ENCODE assay signal across 8 cellular contexts in genomic region chr11:10606536-10607208, GRCh38. TPM values are rescaled to one million over a fixed set of nuclear protein-coding genes. Genes with fewer than 3 reads are reported as not detected.
DNase-seq lines count a peak whose midpoint lies in the region; ATAC-seq and TF ChIP-seq lines count a peak whose summit lies in the region.

No MANE protein-coding gene starts in this region.

- H3K4me3 ChIP-seq in OCI-LY3 (ENCODE audit: low read length) (0 out of 2 replicates have a peak overlapping the region, but pooled peaks have one; percentile 3), suprapubic skin (no peak overlapping the region)

- no peaks in the 10 kb centered on the region for H3K9me3 Mint-ChIP-seq in activated CD8-positive, alpha-beta T cell treated with anti-CD3 and anti-CD28 coated beads for 36 hours
- H3K9me3 Mint-ChIP-seq in activated CD8-positive, alpha-beta T cell treated with anti-CD3 and anti-CD28 coated beads, Interleukin-2, amount 10 ng/mL, durations not matched to agents 7 days and 5 days (ENCODE audit: insufficient read depth) = no peaks in the 10 kb centered on the region

- H3K9me3 ChIP-seq in OCI-LY3 (ENCODE audit: insufficient read depth, low read length) = no peaks in the 10 kb centered on the region
- H3K9me3 ChIP-seq in suprapubic skin = no peaks in the 10 kb centered on the region

- peak overlapping the region; percentile 45 for H3K4me2 ChIP-seq in OCI-LY3 (ENCODE audit: low read length)

- no peak overlapping the region for H3K27ac Mint-ChIP-seq in activated CD8-positive, alpha-beta T cell treated with anti-CD3 and anti-CD28 coated beads for 36 hours
- H3K27ac Mint-ChIP-seq in activated CD8-positive, alpha-beta T cell treated with anti-CD3 and anti-CD28 coated beads, Interleukin-2, amount 10 ng/mL, durations not matched to agents 7 days and 5 days = no peak overlapping the region

- TF ChIP-seq CTCF in activated CD8-positive, alpha-beta T cell treated with anti-CD3 and anti-CD28 coated beads for 36 hours (IDR thresholded peaks at IDR 0.05) = no peak
- TF ChIP-seq CTCF in OCI-LY3 (IDR thresholded peaks at IDR 0.05; ENCODE audit: low read depth, low read length) = no peak
- TF ChIP-seq CTCF in suprapubic skin (IDR thresholded peaks at IDR 0.05) = no peak

- POLR2A ChIA-PET in activated CD8-positive, alpha-beta T cell treated with anti-CD3 and anti-CD28 coated beads for 36 hours (lab: Charles Lee) = no interaction called here
- POLR2A ChIA-PET in activated CD8-positive, alpha-beta T cell treated with anti-CD3 and anti-CD28 coated beads, Interleukin-2, amount 10 ng/mL, durations not matched to agents 7 days and 5 days (lab: Charles Lee) = no interaction called here

- H3K36me3 ChIP-seq in OCI-LY3 (replicated peaks; ENCODE audit: low read depth, low read length) (no peaks in the 10 kb centered on the region), suprapubic skin (no peaks in the 10 kb centered on the region)

- H3K27me3 ChIP-seq in OCI-LY3 (ENCODE audit: low read depth, low read length) (peaks cover 14% of the 10 kb centered on the region), suprapubic skin (no peaks in the 10 kb centered on the region)

- H3K27me3 Mint-ChIP-seq in activated CD8-positive, alpha-beta T cell treated with anti-CD3 and anti-CD28 coated beads for 36 hours = peaks cover 6% of the 10 kb centered on the region
- peaks cover 22% of the 10 kb centered on the region for H3K27me3 Mint-ChIP-seq in activated CD8-positive, alpha-beta T cell treated with anti-CD3 and anti-CD28 coated beads, Interleukin-2, amount 10 ng/mL, durations not matched to agents 7 days and 5 days (ENCODE audit: low read depth)

- no peak overlapping the region for H3K9ac ChIP-seq in OCI-LY3 (ENCODE audit: low read length)

- WGBS in suprapubic skin = 81% methylated on average over 6 of the region's 6 CpGs

- no peak for TF ChIP-seq EP300 in suprapubic skin (IDR thresholded peaks at IDR 0.05)

- peaks cover 2% of the 10 kb centered on the region for H3K4me1 Mint-ChIP-seq in activated CD8-positive, alpha-beta T cell treated with anti-CD3 and anti-CD28 coated beads for 36 hours (ENCODE audit: low read depth)
- H3K4me1 Mint-ChIP-seq in activated CD8-positive, alpha-beta T cell treated with anti-CD3 and anti-CD28 coated beads, Interleukin-2, amount 10 ng/mL, durations not matched to agents 7 days and 5 days (ENCODE audit: low read depth) = peaks cover 15% of the 10 kb centered on the region

- no peak for DNase-seq in activated CD8-positive, alpha-beta T cell treated with anti-CD3 and anti-CD28 coated beads for 36 hours
- DNase-seq in activated CD8-positive, alpha-beta T cell treated with anti-CD3 and anti-CD28 coated beads, Interleukin-2, amount 10 ng/mL, durations not matched to agents 7 days and 5 days = no peak
- DNase-seq in germinal center (ENCODE audit: low spot score) (peak; percentile 55), stromal cell of bone marrow (ENCODE audit: low read depth) (peak; percentile 50), middle frontal gyrus (ENCODE audit: extremely low spot score, low spot score) (no peak), suprapubic skin (ENCODE audit: low spot score in 2 of 2) (no peak)
- DNase-seq in activated CD8-positive, alpha-beta memory T cell treated with anti-CD3 and anti-CD28 coated beads for 24 hours = no peak

- CTCF ChIA-PET in activated CD8-positive, alpha-beta T cell treated with anti-CD3 and anti-CD28 coated beads for 36 hours (lab: Charles Lee) = interaction anchor here (1.3 kb wide), 1 partner anchor 14 kb away, joined by 3 read pairs; no protein-coding TSS in a partner anchor
- CTCF ChIA-PET in activated CD8-positive, alpha-beta T cell treated with anti-CD3 and anti-CD28 coated beads, Interleukin-2, amount 10 ng/mL, durations not matched to agents 7 days and 5 days (lab: Charles Lee) = no interaction called here

- H2AFZ ChIP-seq in OCI-LY3 (ENCODE audit: low read depth, low read length) = no peak overlapping the region

- H3K79me2 ChIP-seq in OCI-LY3 (ENCODE audit: low read length) = no peaks in the 10 kb centered on the region

- H3K4me3 Mint-ChIP-seq in activated CD8-positive, alpha-beta T cell treated with anti-CD3 and anti-CD28 coated beads for 36 hours = no peak overlapping the region
- no peak overlapping the region for H3K4me3 Mint-ChIP-seq in activated CD8-positive, alpha-beta T cell treated with anti-CD3 and anti-CD28 coated beads, Interleukin-2, amount 10 ng/mL, durations not matched to agents 7 days and 5 days

- H4K20me1 ChIP-seq in OCI-LY3 (ENCODE audit: insufficient read depth, low read length) = no peaks in the 10 kb centered on the region

- H3K27ac ChIP-seq in OCI-LY3 (ENCODE audit: low read length) = no peak overlapping the region
- no peak overlapping the region for H3K27ac ChIP-seq in suprapubic skin

- ATAC-seq in activated CD8-positive, alpha-beta T cell treated with anti-CD3 and anti-CD28 coated beads for 36 hours = peak; percentile 24
- no peak for ATAC-seq in activated CD8-positive, alpha-beta T cell treated with anti-CD3 and anti-CD28 coated beads, Interleukin-2, amount 10 ng/mL, durations not matched to agents 7 days and 5 days

- intact Hi-C loops in activated CD8-positive, alpha-beta T cell treated with anti-CD3 and anti-CD28 coated beads for 36 hours (cut with micrococcal nuclease) = loop anchor here (10.0 kb wide), 1 partner anchor 62 kb away; the partner anchor contains the start of gene RNF141

- peaks cover 22% of the 10 kb centered on the region for H3K4me1 ChIP-seq in OCI-LY3 (ENCODE audit: low read length)
- peaks cover 17% of the 10 kb centered on the region for H3K4me1 ChIP-seq in suprapubic skin

- H3K36me3 Mint-ChIP-seq in activated CD8-positive, alpha-beta T cell treated with anti-CD3 and anti-CD28 coated beads for 36 hours (ENCODE audit: low read depth) = no peaks in the 10 kb centered on the region
- no peaks in the 10 kb centered on the region for H3K36me3 Mint-ChIP-seq in activated CD8-positive, alpha-beta T cell treated with anti-CD3 and anti-CD28 coated beads, Interleukin-2, amount 10 ng/mL, durations not matched to agents 7 days and 5 days (ENCODE audit: low read depth)

- no peak for TF ChIP-seq POLR2A in suprapubic skin (IDR thresholded peaks at IDR 0.05)

RNA-seq across cellular contexts. Expression of gene LYVE1, which starts 38.2 kb away (rescaled TPM):
- total RNA-seq in activated CD8-positive, alpha-beta T cell treated with anti-CD3 and anti-CD28 coated beads for 36 hours = not detected
- not detected for total RNA-seq in activated CD8-positive, alpha-beta T cell treated with anti-CD3 and anti-CD28 coated beads, Interleukin-2, amount 10 ng/mL, durations not matched to agents 7 days and 5 days
- total RNA-seq in suprapubic skin = 10 to 100 TPM in 2 of 4 donors, 1 to 10 TPM in 2; 3.9 to 17.0 (median 11.1) TPM

Comparison
In these comparisons a context has a peak if more than half of its experiments do, and no peak if none do; other contexts are left out.
1. DNase-seq: peak in germinal center (single experiment) and stromal cell of bone marrow (single experiment); none in activated CD8-positive, alpha-beta T cell treated with anti-CD3 and anti-CD28 coated beads for 36 hours (single experiment), activated CD8-positive, alpha-beta T cell treated with anti-CD3 and anti-CD28 coated beads, Interleukin-2, amount 10 ng/mL, durations not matched to agents 7 days and 5 days (single experiment), middle frontal gyrus (single experiment), suprapubic skin (0 of 2) and activated CD8-positive, alpha-beta memory T cell treated with anti-CD3 and anti-CD28 coated beads for 24 hours (single experiment).
2. RNA of gene LYVE1, which starts 38.2 kb away (total RNA-seq): 3.9 to 17.0 TPM in suprapubic skin; not detected in activated CD8-positive, alpha-beta T cell treated with anti-CD3 and anti-CD28 coated beads for 36 hours and not detected in activated CD8-positive, alpha-beta T cell treated with anti-CD3 and anti-CD28 coated beads, Interleukin-2, amount 10 ng/mL, durations not matched to agents 7 days and 5 days; every median in the first group is over 4 times any median in the second.